32 cellular contexts compared by ENCODE assay signal in the genomic region with DNA sequence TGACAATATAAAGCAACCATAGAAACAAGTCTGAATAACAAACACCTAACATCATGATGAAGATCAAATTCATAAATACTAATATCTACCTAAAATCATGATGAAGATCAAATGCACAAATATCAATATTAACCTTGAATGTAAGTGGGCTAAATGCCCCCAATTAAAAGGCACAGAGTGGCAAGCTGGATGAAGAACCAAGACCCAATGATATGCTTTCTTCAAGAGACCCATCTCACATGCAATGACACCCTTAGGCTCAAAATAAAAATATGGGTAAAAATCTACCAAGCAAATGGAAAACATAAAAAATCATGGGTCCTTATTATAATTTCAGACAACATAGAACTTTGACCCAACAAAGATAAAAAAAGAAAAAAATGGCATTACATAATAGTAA.
"Had no signal": no experiment of that assay in that cellular context is flagged by ENCODE, and none has a peak within 500 bp of the region (broad histone marks: within the 10 kb centered on the region; RNA-seq: fewer than 3 reads in every experiment).

No MANE protein-coding gene starts in this region.

- ATAC-seq: activated naive CD4-positive, alpha-beta T cell treated with anti-CD3 and anti-CD28 coated beads, Interleukin-2, amount 50 U/mL, for 72 hours; activated naive CD8-positive, alpha-beta T cell treated with anti-CD3 and anti-CD28 coated beads, Interleukin-2, amount 50 U/mL, for 24 hours; activated T-cell treated with anti-CD3 and anti-CD28 coated beads, Interleukin-2, amount 50 U/mL, for 4 hours; activated T-cell treated with anti-CD3 and anti-CD28 coated beads, Interleukin-2, amount 50 U/mL, for 72 hours; activated T-helper 17 cell treated with anti-CD3 and anti-CD28 coated beads, Interleukin-2, amount 50 U/mL, for 72 hours; body of pancreas had no signal

- H3K9me3 ChIP-seq: adrenal gland, colonic mucosa had no signal

- H3K36me3 ChIP-seq: adrenal gland, ascending aorta, brain microvascular endothelial cell, breast epithelium, cardiac muscle cell, colonic mucosa had no signal

- H3K27me3 ChIP-seq: adrenal gland, ascending aorta, body of pancreas, brain microvascular endothelial cell, breast epithelium, cardiac muscle cell, colonic mucosa had no signal

- H3K4me1 ChIP-seq: adrenal gland, ascending aorta, body of pancreas, breast epithelium, colonic mucosa had no signal

- DNase-seq: activated effector memory CD4-positive, alpha-beta T cell treated with anti-CD3 and anti-CD28 coated beads, Interleukin-2, amount 50 U/mL, for 16 hours; activated effector memory CD4-positive, alpha-beta T cell treated with Interleukin-2 at 50 U/mL for 16 hours; activated gamma-delta T cell; activated gamma-delta T cell treated with Interleukin-2 at 50 U/mL for 16 hours; activated naive CD4-positive, alpha-beta T cell; activated naive CD4-positive, alpha-beta T cell treated with anti-CD3 and anti-CD28 coated beads for 36 hours; activated naive CD4-positive, alpha-beta T cell treated with anti-CD3 and anti-CD28 coated beads, Interleukin-2, amount 10 ng/mL, durations not matched to agents 7 days and 5 days; activated naive CD4-positive, alpha-beta T cell treated with anti-CD3 and anti-CD28 coated beads, Interleukin-2, amount 50 U/mL, for 16 hours; activated naive CD4-positive, alpha-beta T cell treated with Interleukin-2 at 50 U/mL for 16 hours; activated naive CD8-positive, alpha-beta T cell treated with anti-CD3 and anti-CD28 coated beads for 36 hours; activated naive CD8-positive, alpha-beta T cell treated with anti-CD3 and anti-CD28 coated beads, Interleukin-2, amount 10 ng/mL, durations not matched to agents 7 days and 5 days; activated naive CD8-positive, alpha-beta T cell treated with anti-CD3 and anti-CD28 coated beads, Interleukin-2, amount 50 U/mL, for 24 hours; activated T-cell treated with anti-CD3 and anti-CD28 coated beads, Interleukin-2, amount 50 U/mL, for 24 hours; activated T-cell treated with anti-CD3 and anti-CD28 coated beads, Interleukin-2, amount 50 U/mL, for 4 hours; activated T-cell treated with anti-CD3 and anti-CD28 coated beads, Interleukin-2, amount 50 U/mL, for 48 hours; activated T-cell treated with anti-CD3 and anti-CD28 coated beads, Interleukin-2, amount 50 U/mL, for 72 hours; adrenal gland; amniotic stem cell; amygdala; anterior cingulate cortex; aorta; body of pancreas; brain microvascular endothelial cell; caudate nucleus; central memory CD4-positive, alpha-beta T cell; cerebellar nuclear complex; colonic mucosa had no signal

- H3K27ac ChIP-seq: adrenal gland, ascending aorta, body of pancreas, brain microvascular endothelial cell, breast epithelium, cardiac muscle cell, colonic mucosa had no signal

- H3K4me3 ChIP-seq: adrenal gland, ascending aorta, body of pancreas, breast epithelium, cardiac muscle cell, colonic mucosa had no signal
